Comparison of ENCODE assay signal across 8 cellular contexts in the genomic region with DNA sequence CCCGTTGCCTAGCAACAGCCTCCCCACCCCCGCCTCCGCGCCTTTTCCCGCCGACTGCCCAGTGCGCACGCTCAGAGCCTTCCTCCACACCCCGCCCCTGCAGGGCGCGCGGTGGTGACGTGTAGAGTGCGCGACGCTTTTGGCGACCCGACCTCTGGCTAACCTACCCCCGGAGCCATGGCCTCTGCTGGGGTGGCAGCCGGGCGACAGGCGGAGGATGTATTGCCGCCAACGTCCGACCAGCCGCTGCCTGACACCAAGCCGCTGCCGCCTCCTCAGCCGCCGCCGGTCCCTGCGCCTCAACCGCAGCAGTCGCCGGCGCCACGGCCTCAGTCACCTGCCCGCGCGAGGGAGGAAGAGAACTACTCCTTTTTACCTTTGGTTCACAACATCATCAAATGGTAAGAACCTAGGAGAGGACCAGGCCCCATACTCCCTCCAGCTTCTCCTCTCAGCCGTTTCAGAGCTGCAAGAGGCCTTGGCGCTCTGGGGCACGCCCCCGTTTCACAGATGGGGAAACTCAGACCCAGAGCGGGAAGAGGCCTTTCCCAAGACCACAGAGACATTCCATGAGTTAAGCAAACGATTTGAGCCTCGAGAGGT.
DNase-seq lines count a peak whose midpoint lies in the region; ATAC-seq and TF ChIP-seq lines count a peak whose summit lies in the region.

A gene with protein sequence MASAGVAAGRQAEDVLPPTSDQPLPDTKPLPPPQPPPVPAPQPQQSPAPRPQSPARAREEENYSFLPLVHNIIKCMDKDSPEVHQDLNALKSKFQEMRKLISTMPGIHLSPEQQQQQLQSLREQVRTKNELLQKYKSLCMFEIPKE (plus strand): TSS at position 136 of the 603 bp plus-strand sequence. CDS start 42 bp downstream, at position 178.

- peak within 1 kb of the TSS; percentile 96 for H3K4me3 Mint-ChIP-seq in activated naive CD4-positive, alpha-beta T cell treated with anti-CD3 and anti-CD28 coated beads, Interleukin-2, amount 50 U/mL, for 24 hours

- peak within 1 kb of the TSS; percentile 97 for H3K27ac Mint-ChIP-seq in activated naive CD4-positive, alpha-beta T cell treated with anti-CD3 and anti-CD28 coated beads, Interleukin-2, amount 50 U/mL, for 24 hours

- H3K4me1 Mint-ChIP-seq in activated naive CD4-positive, alpha-beta T cell treated with anti-CD3 and anti-CD28 coated beads, Interleukin-2, amount 50 U/mL, for 24 hours, result peaks cover 61% of the 10 kb centered on the region

- H3K9ac ChIP-seq in DND-41 (ENCODE audit: low read depth, low read length), result peak within 1 kb of the TSS; percentile 98

- peak within 1 kb of the TSS; percentile 78 for H3K4me2 ChIP-seq in DND-41 (ENCODE audit: insufficient read depth, low read length)

- no peaks in the 10 kb centered on the region for H3K9me3 Mint-ChIP-seq in activated naive CD4-positive, alpha-beta T cell treated with anti-CD3 and anti-CD28 coated beads, Interleukin-2, amount 50 U/mL, for 24 hours

- peaks cover 58% of the 10 kb centered on the region for H3K4me1 ChIP-seq in DND-41 (ENCODE audit: insufficient read depth, low read length)

- no peaks in the 10 kb centered on the region for H3K9me3 ChIP-seq in DND-41 (ENCODE audit: insufficient read depth, low read length, severe bottlenecking)

- DNase-seq in DND-41, result peak; percentile 94
- peak; percentile 82 for DNase-seq in HCEC 1CT
- DNase-seq in NCI-H1048 (lab: John Stamatoyannopoulos, UW), result peak; percentile 80
- DNase-seq in SKM-1 (lab: John Stamatoyannopoulos, UW; ENCODE audit: unreplicated experiment), result peak; percentile 94
- peak; percentile 89 for DNase-seq in globus pallidus (ENCODE audit: low spot score)
- peak in 54 of 56 donors; percentile 69 to 94 (median 86) for DNase-seq in nucleus accumbens (lab: John Stamatoyannopoulos, UW)
- DNase-seq in substantia nigra (lab: John Stamatoyannopoulos, UW), result peak; percentile 56 to 96 (median 85)

- peaks cover 4% of the 10 kb centered on the region for H3K36me3 Mint-ChIP-seq in activated naive CD4-positive, alpha-beta T cell treated with anti-CD3 and anti-CD28 coated beads, Interleukin-2, amount 50 U/mL, for 24 hours

- no peaks in the 10 kb centered on the region for H3K27me3 ChIP-seq in DND-41 (ENCODE audit: insufficient read depth, low read length, poor library complexity)

- peak within 1 kb of the TSS; percentile 96 for H2AFZ ChIP-seq in DND-41 (ENCODE audit: low read depth, low read length)

- TF ChIP-seq CTCF in DND-41 (IDR thresholded peaks at IDR 0.05; ENCODE audit: borderline replicate concordance, extremely low read depth, low read length, poor library complexity, severe bottlenecking), result no peak

- ATAC-seq in DND-41 (ENCODE audit: insufficient read depth, low read depth), result peak; percentile 80

- peaks cover 29% of the 10 kb centered on the region for H3K36me3 ChIP-seq in DND-41 (ENCODE audit: insufficient read depth, low read length)

- H4K20me1 ChIP-seq in DND-41 (ENCODE audit: insufficient read depth, low read length), result peaks cover 19% of the 10 kb centered on the region

- no peaks in the 10 kb centered on the region for H3K27me3 Mint-ChIP-seq in activated naive CD4-positive, alpha-beta T cell treated with anti-CD3 and anti-CD28 coated beads, Interleukin-2, amount 50 U/mL, for 24 hours

- H3K79me2 ChIP-seq in DND-41 (ENCODE audit: insufficient read depth, low read length), result peaks cover 52% of the 10 kb centered on the region

- peak within 1 kb of the TSS; percentile 88 for H3K27ac ChIP-seq in DND-41 (ENCODE audit: low read length)
- H3K27ac ChIP-seq in substantia nigra (ENCODE audit: low read depth, low read length, poor library complexity, severe bottlenecking), result peak within 1 kb of the TSS; percentile 81

- H3K4me3 ChIP-seq in DND-41 (ENCODE audit: low read depth in 1 of 2, low read length in 2 of 2), result peak within 1 kb of the TSS; percentile 89 to 95

Comparison
In these comparisons a context has a peak if more than half of its experiments do, and no peak if none do; other contexts are left out.
1. Peak in every context shown above with its lines: DNase-seq, ATAC-seq, H3K4me3 ChIP-seq and H3K27ac ChIP-seq.